Comparison of ENCODE assay signal across 1 cellular context in genomic region chr1:66562561-66562960, GRCh38.
TF ChIP-seq lines count a peak whose summit lies in the region.

No MANE protein-coding gene starts in this region.

TF ChIP-seq in SK-N-SH, 30 proteins besides CTCF, POLR2A, EP300 and RAD21 (continued from another document):
- no peak for TF ChIP-seq USF2 (IDR thresholded peaks at IDR 0.05; ENCODE audit: borderline replicate concordance, low read depth, low read length)
- TF ChIP-seq FOSL2 (IDR thresholded peaks at IDR 0.05; ENCODE audit: borderline replicate concordance, low read depth), result no peak
- no peak for TF ChIP-seq RCOR1 (IDR thresholded peaks at IDR 0.05; ENCODE audit: low read length)
- no peak for TF ChIP-seq NRF1 (IDR thresholded peaks at IDR 0.05; ENCODE audit: low read depth, low read length)
- no peak for TF ChIP-seq USF1 (IDR thresholded peaks at IDR 0.05; ENCODE audit: borderline replicate concordance, low read depth)
- no peak for TF ChIP-seq PBX3 (IDR thresholded peaks at IDR 0.05)
